ENCODE assay signal across 1 cellular context in genomic region chr11:216081-216974, GRCh38.
TF ChIP-seq lines count a peak whose summit lies in the region.

No MANE protein-coding gene starts in this region.

TF ChIP-seq in endothelial cell of umbilical vein, 7 proteins besides CTCF, POLR2A, EP300 and RAD21:
- peak; percentile 27 for TF ChIP-seq POLR2AphosphoS5 (IDR thresholded peaks at IDR 0.05; ENCODE audit: insufficient read depth, low read depth, low read length)
- TF ChIP-seq JUN (IDR thresholded peaks at IDR 0.05; ENCODE audit: borderline replicate concordance, insufficient read depth, insufficient read length, low read depth) = no peak
TF ChIP-seq in endothelial cell of umbilical vein: peak in this region for 1.
